22 cellular contexts compared by ENCODE assay signal in the genomic region with DNA sequence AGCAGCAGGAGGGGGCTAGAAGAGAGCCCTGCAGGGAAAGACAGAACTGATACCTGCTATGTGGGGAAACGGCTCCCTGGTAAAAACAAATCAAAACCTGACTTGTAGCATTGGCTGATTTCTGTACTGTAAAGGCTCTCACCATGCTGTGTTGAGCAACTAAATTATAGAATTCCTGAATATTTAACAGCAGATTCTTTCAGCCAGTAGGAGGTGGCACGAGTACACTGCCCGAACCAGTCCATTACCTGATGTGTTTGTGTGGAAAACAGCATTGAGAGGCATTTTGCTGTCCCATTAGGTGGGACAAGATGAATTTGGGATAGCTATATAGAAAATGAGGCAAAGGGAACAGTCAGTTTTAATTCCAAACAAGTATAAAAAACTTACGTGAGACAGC.
DNase-seq lines count a peak whose midpoint lies in the region; ATAC-seq and TF ChIP-seq lines count a peak whose summit lies in the region.
"Had no signal": no experiment of that assay in that cellular context is flagged by ENCODE, and none has a peak within 500 bp of the region (broad histone marks: within the 10 kb centered on the region; RNA-seq: fewer than 3 reads in every experiment).

No MANE protein-coding gene starts in this region.

- H4K8ac ChIP-seq in IMR-90 (ENCODE audit: low read depth in 2 of 2, low read length in 2 of 2), result no peak overlapping the region

- in situ Hi-C loops in IMR-90 (cut with MboI; ENCODE audit: low sequenced_read_pairs), result no loop called here

- H2AK5ac ChIP-seq in IMR-90 (ENCODE audit: low read depth, low read length), result no peak overlapping the region

- no peak overlapping the region for H2AK9ac ChIP-seq in IMR-90 (replicated peaks; ENCODE audit: low read depth, low read length, poor library complexity)

- DNase-seq in AG04450 (ENCODE audit: low read depth, low spot score) (no peak), IMR-90 (no peak), epithelial cell of esophagus (ENCODE audit: low read depth) (no peak), vagina (ENCODE audit: extremely low spot score in 2 of 2) (no peak), hepatic stellate cell (ENCODE audit: low spot score) (no peak), immature natural killer cell (no peak)
- DNase-seq: CD4-positive, alpha-beta memory T cell; DMS153; GF-D8; GM23248; Kasumi-1; MG63; NCI-H1048; NCI-H1436 treated with DMSO at 0.1 percent for 48 hours; NCI-H2029; NCI-H345; NCI-H524 treated with DMSO at 0.1 percent for 48 hours; RPMI8226 had no signal

- H2AFZ ChIP-seq in IMR-90 (replicated peaks; ENCODE audit: low read length, poor library complexity), result no peak overlapping the region
- H2AFZ ChIP-seq in neural cell (ENCODE audit: low read depth, low read length), result no peak overlapping the region
- H2AFZ ChIP-seq: GM23248 had no signal

- no peaks in the 10 kb centered on the region for H3K36me3 Mint-ChIP-seq in immature natural killer cell
- H3K36me3 Mint-ChIP-seq: CD4-positive, alpha-beta memory T cell had no signal

- H3K4me1 ChIP-seq in IMR-90 (ENCODE audit: control insufficient read depth, insufficient read depth, low read length), result no peaks in the 10 kb centered on the region
- H3K4me1 ChIP-seq in vagina, result no peaks in the 10 kb centered on the region
- H3K4me1 ChIP-seq: BLaER1 had no signal

- POLR2A ChIA-PET in AG04450 (lab: Yijun Ruan, JAX), result no interaction called here
- POLR2A ChIA-PET in IMR-90 (lab: Charles Lee; ENCODE audit: unreplicated experiment), result no interaction called here

- H3K79me1 ChIP-seq in IMR-90 (ENCODE audit: low read depth in 1 of 2, low read length in 2 of 2), result no peaks in the 10 kb centered on the region

- no peak overlapping the region for H2BK5ac ChIP-seq in IMR-90 (ENCODE audit: low read depth, low read length, poor library complexity, severe bottlenecking)

- H4K5ac ChIP-seq in IMR-90 (ENCODE audit: low read depth, low read length), result no peak overlapping the region

- TF ChIP-seq CTCF in AG04450 (IDR thresholded peaks at IDR 0.05; ENCODE audit: low read depth, low read length), result peak; percentile 15; the same call in 1 of the 2 replicates
- TF ChIP-seq CTCF in IMR-90 (conservative IDR thresholded peaks at IDR 0.05; ENCODE audit: low read depth, low read length), result no peak; the same call in 1 of the 2 replicates
- TF ChIP-seq CTCF in epithelial cell of esophagus (IDR thresholded peaks at IDR 0.05; ENCODE audit: insufficient read depth, low read depth, low read length, missing control alignments), result peak; percentile 4
- peak; percentile 14 for TF ChIP-seq CTCF in neural cell (IDR thresholded peaks at IDR 0.05; ENCODE audit: poor library complexity, severe bottlenecking)
- TF ChIP-seq CTCF in vagina (IDR thresholded peaks at IDR 0.05), result no peak

- peaks cover 5% of the 10 kb centered on the region for H3K27me3 ChIP-seq in AG04450 (ENCODE audit: control insufficient read depth, insufficient read depth, low read length)
- H3K27me3 ChIP-seq in IMR-90 (ENCODE audit: control insufficient read depth, insufficient read depth, low read length), result peaks cover 16% of the 10 kb centered on the region
- H3K27me3 ChIP-seq in neural cell (ENCODE audit: insufficient read depth, low read depth, low read length), result no peaks in the 10 kb centered on the region
- no peaks in the 10 kb centered on the region for H3K27me3 ChIP-seq in vagina
- H3K27me3 ChIP-seq: BLaER1, MG63 had no signal

- peaks cover 0 to 2% (median 0%) of the 10 kb centered on the region in 6 donors for H3K9me3 Mint-ChIP-seq in immature natural killer cell

- no peak overlapping the region for H3K4me3 Mint-ChIP-seq in immature natural killer cell
- H3K4me3 Mint-ChIP-seq: CD4-positive, alpha-beta memory T cell had no signal

- no peak overlapping the region for H3K4me3 ChIP-seq in AG04450 (ENCODE audit: low read depth, low read length)
- H3K4me3 ChIP-seq in IMR-90 (ENCODE audit: insufficient read depth, low read depth, low read length), result no peak overlapping the region
- H3K4me3 ChIP-seq in epithelial cell of esophagus (ENCODE audit: low read length), result no peak overlapping the region
- no peak overlapping the region for H3K4me3 ChIP-seq in neural cell (ENCODE audit: low read length)
- no peak overlapping the region for H3K4me3 ChIP-seq in vagina
- H3K4me3 ChIP-seq: BLaER1, GM23248, MG63 had no signal

- no peaks in the 10 kb centered on the region for H3F3A ChIP-seq in neural cell (ENCODE audit: insufficient read depth, low read length, poor library complexity, severe bottlenecking)

- no peaks in the 10 kb centered on the region for H4K20me1 ChIP-seq in IMR-90 (ENCODE audit: insufficient read depth, low read length)
- no peaks in the 10 kb centered on the region for H4K20me1 ChIP-seq in neural cell (ENCODE audit: insufficient read depth)
- H4K20me1 ChIP-seq: BLaER1 had no signal

- intact Hi-C loops in IMR-90 (cut with micrococcal nuclease), result no loop called here
- intact Hi-C loops in vagina (cut with DNase I), result no loop called here

- H3K9me1 ChIP-seq in IMR-90 (ENCODE audit: insufficient read depth, low read length), result no peaks in the 10 kb centered on the region

- H3K14ac ChIP-seq in IMR-90 (replicated peaks; ENCODE audit: low read depth, low read length), result no peak overlapping the region

- peaks cover 5% of the 10 kb centered on the region; the same call in 1 of the 2 replicates for H3K9me3 ChIP-seq in AG04450 (ENCODE audit: control insufficient read depth, insufficient read depth, low read length)
- H3K9me3 ChIP-seq in IMR-90 (ENCODE audit: control insufficient read depth, insufficient read depth, low read length), result no peaks in the 10 kb centered on the region
- no peaks in the 10 kb centered on the region for H3K9me3 ChIP-seq in neural cell (ENCODE audit: low read length)
- no peaks in the 10 kb centered on the region for H3K9me3 ChIP-seq in vagina
- H3K9me3 ChIP-seq: MG63 had no signal

- no TSS peak for BruUV-seq in IMR-90 (replicated peaks; lab: Mats Ljungman, UMichigan)

- TF ChIP-seq EP300 in neural cell (conservative IDR thresholded peaks at IDR 0.05; ENCODE audit: poor library complexity, severe bottlenecking), result no peak

- no peaks in the 10 kb centered on the region for H3K9me2 ChIP-seq in neural cell (ENCODE audit: insufficient read depth, low read length)

- H3K18ac ChIP-seq in IMR-90 (ENCODE audit: low read depth, low read length), result no peak overlapping the region

- H3K23ac ChIP-seq in IMR-90 (ENCODE audit: low read depth, low read length), result no peak overlapping the region

- no peak overlapping the region for H2BK20ac ChIP-seq in IMR-90 (ENCODE audit: low read depth, low read length)

- 60% methylated on average over 1 of the region's 4 CpGs; no CpG with 5 or more reads in 1 of the 2 experiments for WGBS in IMR-90 (ENCODE audit: extremely low coverage in 2 of 2, insufficient read length in 1 of 2), 2 experiments

- ATAC-seq in IMR-90 (ENCODE audit: low read depth), result peak; percentile 49
- ATAC-seq in HG03175 (IDR thresholded peaks at IDR 0.05; ENCODE audit: unreplicated experiment), result no peak

- H2BK120ac ChIP-seq in IMR-90 (ENCODE audit: low read depth, low read length), result no peak overlapping the region

- TF ChIP-seq POLR2A in IMR-90 (IDR thresholded peaks at IDR 0.05; ENCODE audit: low read depth, low read length), result no peak
- no peak for TF ChIP-seq POLR2A in vagina (IDR thresholded peaks at IDR 0.05)

- H3K4me2 ChIP-seq in IMR-90 (ENCODE audit: low read depth, low read length) (no peak overlapping the region), neural cell (ENCODE audit: low read length) (no peak overlapping the region)
- H3K4me2 ChIP-seq: BLaER1 had no signal

- H3K27ac Mint-ChIP-seq in immature natural killer cell, result no peak overlapping the region

- H3K56ac ChIP-seq in IMR-90 (ENCODE audit: extremely low read depth, insufficient read depth, low read length), result no peak overlapping the region

- no peaks in the 10 kb centered on the region for H3K79me2 ChIP-seq in neural cell (replicated peaks; ENCODE audit: insufficient read depth, low read length)

- CTCF ChIA-PET in AG04450 (lab: Charles Lee), result no interaction called here
- CTCF ChIA-PET in IMR-90 (lab: Yijun Ruan, JAX), result no interaction called here

- H3K4me1 Mint-ChIP-seq in immature natural killer cell, result peaks cover 0 to 11% of the 10 kb centered on the region in 2 donors
- H3K4me1 Mint-ChIP-seq: CD4-positive, alpha-beta memory T cell had no signal

- peak; percentile 21; the same call in 1 of the 2 replicates for TF ChIP-seq RAD21 in IMR-90 (IDR thresholded peaks at IDR 0.05; ENCODE audit: low read length)
- no peak for TF ChIP-seq RAD21 in neural cell (conservative IDR thresholded peaks at IDR 0.05)

- dilution Hi-C loops in IMR-90 (cut with HindIII; ENCODE audit: low sequenced_read_pairs, unreplicated experiment), result no loop called here

- H3K27me3 Mint-ChIP-seq in immature natural killer cell (ENCODE audit: low read depth in 3 of 3), result peaks cover 0 to 13% (median 3%) of the 10 kb centered on the region in 3 donors

- H3K36me3 ChIP-seq in IMR-90 (ENCODE audit: control insufficient read depth, insufficient read depth, low read length), result no peaks in the 10 kb centered on the region
- no peaks in the 10 kb centered on the region for H3K36me3 ChIP-seq in neural cell (ENCODE audit: insufficient read depth, low read length)
- no peaks in the 10 kb centered on the region for H3K36me3 ChIP-seq in vagina
- H3K36me3 ChIP-seq: BLaER1, MG63 had no signal

- H3K27ac ChIP-seq in AG04450 (ENCODE audit: low read depth, low read length), result no peak overlapping the region
- H3K27ac ChIP-seq in IMR-90 (ENCODE audit: insufficient read depth, low read length), result no peak overlapping the region
- no peak overlapping the region for H3K27ac ChIP-seq in neural cell (ENCODE audit: low read length)
- no peak overlapping the region for H3K27ac ChIP-seq in vagina
- H3K27ac ChIP-seq: 22Rv1, BLaER1, GM23248 had no signal

- no peak overlapping the region for H2BK15ac ChIP-seq in IMR-90 (ENCODE audit: low read depth, low read length)

- no peak overlapping the region for H3K4ac ChIP-seq in IMR-90 (ENCODE audit: low read depth, low read length)

- H3K9ac ChIP-seq in IMR-90 (ENCODE audit: low read depth, low read length) (no peak overlapping the region), neural cell (ENCODE audit: low read length) (no peak overlapping the region)
- H3K9ac ChIP-seq: BLaER1, GM23248 had no signal

- no peak overlapping the region for H4K91ac ChIP-seq in IMR-90 (ENCODE audit: insufficient read depth, low read depth, low read length)

TF ChIP-seq in IMR-90, 13 proteins besides CTCF, POLR2A, EP300 and RAD21 (continues in another document):
- TF ChIP-seq CHD1 (IDR thresholded peaks at IDR 0.05; ENCODE audit: low read depth, low read length), result no peak

Comparison
In these comparisons a context has a peak if more than half of its experiments do, and no peak if none do; other contexts are left out.
1. CTCF ChIP-seq: peak in AG04450 (single experiment), epithelial cell of esophagus (single experiment) and neural cell (single experiment); none in IMR-90 (single experiment) and vagina (0 of 3).